ENCODE assay signal across 1 cellular context in genomic region chr19:42184401-42184861, GRCh38.
TF ChIP-seq lines count a peak whose summit lies in the region.

No MANE protein-coding gene starts in this region.

TF ChIP-seq in HepG2, 621 proteins besides CTCF, POLR2A, EP300 and RAD21:
- TF ChIP-seq ZNF124 (CRISPR knock-in tag; IDR thresholded peaks at IDR 0.05) (no peak), ZNF431 (CRISPR knock-in tag; IDR thresholded peaks at IDR 0.05; ENCODE audit: borderline replicate concordance, low read depth) (no peak), ZNF768 (CRISPR knock-in tag; IDR thresholded peaks at IDR 0.05) (no peak), DDIT3 (CRISPR knock-in tag; IDR thresholded peaks at IDR 0.05) (no peak), JUNB (CRISPR knock-in tag; IDR thresholded peaks at IDR 0.05; ENCODE audit: borderline replicate concordance) (no peak), ZFX (CRISPR knock-in tag; IDR thresholded peaks at IDR 0.05; ENCODE audit: low read depth) (peak; percentile 57; the same call in 1 of the 2 replicates), ZNF580 (CRISPR knock-in tag; IDR thresholded peaks at IDR 0.05; ENCODE audit: borderline replicate concordance, low read depth) (no peak), PHB2 (IDR thresholded peaks at IDR 0.05; ENCODE audit: partially characterized antibody) (no peak), PHF21A (CRISPR knock-in tag; IDR thresholded peaks at IDR 0.05) (no peak), KDM2A (CRISPR knock-in tag; IDR thresholded peaks at IDR 0.05; ENCODE audit: borderline replicate concordance, low read depth) (peak; percentile 30; the same call in 1 of the 2 replicates), CCDC6 (CRISPR knock-in tag; IDR thresholded peaks at IDR 0.05) (no peak), ZNF557 (CRISPR knock-in tag; IDR thresholded peaks at IDR 0.05) (no peak), ADNP (CRISPR knock-in tag; IDR thresholded peaks at IDR 0.05) (no peak), GPBP1L1 (CRISPR knock-in tag; IDR thresholded peaks at IDR 0.05) (no peak), TEAD3 (CRISPR knock-in tag; optimal IDR thresholded peaks at IDR 0.05; ENCODE audit: borderline replicate concordance) (peak; percentile 48), ZSCAN9 (CRISPR knock-in tag; IDR thresholded peaks at IDR 0.05; ENCODE audit: borderline replicate concordance) (no peak), ZNF430 (CRISPR knock-in tag; IDR thresholded peaks at IDR 0.05) (no peak), IRF1 (CRISPR knock-in tag; IDR thresholded peaks at IDR 0.05; ENCODE audit: low read depth) (no peak), ISL2 (CRISPR knock-in tag; IDR thresholded peaks at IDR 0.05) (no peak), MTA3 (CRISPR knock-in tag; IDR thresholded peaks at IDR 0.05) (no peak), TSC22D2 (CRISPR knock-in tag; IDR thresholded peaks at IDR 0.05; ENCODE audit: borderline replicate concordance) (no peak), XRCC5 (optimal IDR thresholded peaks at IDR 0.05; ENCODE audit: low read length) (peak; percentile 57), SMC3 (IDR thresholded peaks at IDR 0.05; ENCODE audit: low read length) (peak; percentile 85), ZBED4 (CRISPR knock-in tag; IDR thresholded peaks at IDR 0.05; ENCODE audit: borderline replicate concordance) (no peak), STAG1 (CRISPR knock-in tag; IDR thresholded peaks at IDR 0.05) (peak; percentile 78), SIX4 (CRISPR knock-in tag; IDR thresholded peaks at IDR 0.05) (no peak), ZNF644 (CRISPR knock-in tag; IDR thresholded peaks at IDR 0.05; ENCODE audit: low read depth) (no peak), ATF6 (CRISPR knock-in tag; conservative IDR thresholded peaks at IDR 0.05) (no peak), CCAR2 (optimal IDR thresholded peaks at IDR 0.05; ENCODE audit: low read depth, low read length) (no peak), ZNF678 (CRISPR knock-in tag; IDR thresholded peaks at IDR 0.05) (no peak), NFATC3 (CRISPR knock-in tag; IDR thresholded peaks at IDR 0.05) (no peak), ZNF432 (CRISPR knock-in tag; IDR thresholded peaks at IDR 0.05; ENCODE audit: borderline replicate concordance) (no peak)
- TF ChIP-seq, protein P1, sequence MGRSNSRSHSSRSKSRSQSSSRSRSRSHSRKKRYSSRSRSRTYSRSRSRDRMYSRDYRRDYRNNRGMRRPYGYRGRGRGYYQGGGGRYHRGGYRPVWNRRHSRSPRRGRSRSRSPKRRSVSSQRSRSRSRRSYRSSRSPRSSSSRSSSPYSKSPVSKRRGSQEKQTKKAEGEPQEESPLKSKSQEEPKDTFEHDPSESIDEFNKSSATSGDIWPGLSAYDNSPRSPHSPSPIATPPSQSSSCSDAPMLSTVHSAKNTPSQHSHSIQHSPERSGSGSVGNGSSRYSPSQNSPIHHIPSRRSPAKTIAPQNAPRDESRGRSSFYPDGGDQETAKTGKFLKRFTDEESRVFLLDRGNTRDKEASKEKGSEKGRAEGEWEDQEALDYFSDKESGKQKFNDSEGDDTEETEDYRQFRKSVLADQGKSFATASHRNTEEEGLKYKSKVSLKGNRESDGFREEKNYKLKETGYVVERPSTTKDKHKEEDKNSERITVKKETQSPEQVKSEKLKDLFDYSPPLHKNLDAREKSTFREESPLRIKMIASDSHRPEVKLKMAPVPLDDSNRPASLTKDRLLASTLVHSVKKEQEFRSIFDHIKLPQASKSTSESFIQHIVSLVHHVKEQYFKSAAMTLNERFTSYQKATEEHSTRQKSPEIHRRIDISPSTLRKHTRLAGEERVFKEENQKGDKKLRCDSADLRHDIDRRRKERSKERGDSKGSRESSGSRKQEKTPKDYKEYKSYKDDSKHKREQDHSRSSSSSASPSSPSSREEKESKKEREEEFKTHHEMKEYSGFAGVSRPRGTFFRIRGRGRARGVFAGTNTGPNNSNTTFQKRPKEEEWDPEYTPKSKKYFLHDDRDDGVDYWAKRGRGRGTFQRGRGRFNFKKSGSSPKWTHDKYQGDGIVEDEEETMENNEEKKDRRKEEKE (IDR thresholded peaks at IDR 0.05): no peak
